22 cellular contexts compared by ENCODE assay signal in the genomic region with DNA sequence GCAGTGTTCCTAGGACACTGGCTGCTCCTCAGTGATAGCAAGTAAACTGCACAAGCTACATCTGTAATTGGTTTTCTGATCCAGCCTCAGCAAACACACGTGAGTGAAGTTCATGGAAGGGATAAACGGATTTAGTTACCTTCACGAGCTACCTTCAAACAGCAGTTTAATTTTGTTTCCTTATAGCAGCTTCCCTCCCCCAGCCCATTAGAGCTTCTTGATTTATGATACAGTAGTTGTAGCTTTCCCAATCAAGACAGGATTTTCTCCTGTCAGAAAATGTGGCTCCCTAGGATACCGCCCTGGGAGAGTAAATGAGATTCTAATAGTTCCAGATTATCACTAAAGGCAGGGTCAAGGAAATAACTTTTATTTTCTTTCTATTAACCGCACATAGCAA.
"Had no signal": no experiment of that assay in that cellular context is flagged by ENCODE, and none has a peak within 500 bp of the region (broad histone marks: within the 10 kb centered on the region; RNA-seq: fewer than 3 reads in every experiment).

No MANE protein-coding gene starts in this region.

- H3K4me3 Mint-ChIP-seq: activated CD8-positive, alpha-beta T cell treated with anti-CD3 and anti-CD28 coated beads, Interleukin-2, amount 10 ng/mL, durations not matched to agents 7 days and 5 days; activated naive CD4-positive, alpha-beta T cell treated with anti-CD3 and anti-CD28 coated beads, Interleukin-2, amount 50 U/mL, for 24 hours; brain; memory B cell; natural killer cell treated with Interleukin-12 subunit alpha and Interleukin-12 subunit beta and Interleukin-15 and Interleukin-18, amount 100 ng/mL, for 72 hours; stimulated activated effector memory CD8-positive, alpha-beta T cell treated with anti-CD3 and anti-CD28 coated beads, Interleukin-12 subunit alpha, Interleukin-12 subunit beta, amount 100 ng/mL, for 72 hours had no signal

- FAIRE-seq: endometrium, small intestine had no signal

- H3K36me3 Mint-ChIP-seq: activated naive CD4-positive, alpha-beta T cell treated with anti-CD3 and anti-CD28 coated beads, Interleukin-2, amount 50 U/mL, for 24 hours; brain; memory B cell; natural killer cell treated with Interleukin-12 subunit alpha and Interleukin-12 subunit beta and Interleukin-15 and Interleukin-18, amount 100 ng/mL, for 72 hours; stimulated activated effector memory CD8-positive, alpha-beta T cell treated with anti-CD3 and anti-CD28 coated beads, Interleukin-12 subunit alpha, Interleukin-12 subunit beta, amount 100 ng/mL, for 72 hours had no signal

- DNase-seq: activated CD4-positive, alpha-beta T cell treated with anti-CD3 and anti-CD28 coated beads for 1 hour; activated CD4-positive, alpha-beta T cell treated with anti-CD3 and anti-CD28 coated beads, Interleukin-2, amount 50 U/mL, for 1 hour; activated CD8-positive, alpha-beta T cell treated with anti-CD3 and anti-CD28 coated beads, Interleukin-2, amount 10 ng/mL, durations not matched to agents 7 days and 5 days; activated gamma-delta T cell treated with Interleukin-2 at 50 U/mL for 16 hours; aorta; effector CD4-positive, alpha-beta T cell; foreskin fibroblast; heart right ventricle; kidney glomerular epithelial cell; left ventricle myocardium superior; ovary; right lobe of liver; small intestine; stimulated activated CD4-positive, alpha-beta T cell treated with anti-CD3 and anti-CD28 coated beads, Interleukin-2, amount 100 ng/mL, for 24 hours; stomach; T-helper 9 cell had no signal

- ATAC-seq: activated CD8-positive, alpha-beta T cell treated with anti-CD3 and anti-CD28 coated beads, Interleukin-2, amount 10 ng/mL, durations not matched to agents 7 days and 5 days; heart right ventricle; left ventricle myocardium superior; natural killer cell treated with Interleukin-12 subunit alpha and Interleukin-12 subunit beta and Interleukin-15 and Interleukin-18, amount 100 ng/mL, for 72 hours; right lobe of liver; stimulated activated effector memory CD8-positive, alpha-beta T cell treated with anti-CD3 and anti-CD28 coated beads, Interleukin-12 subunit alpha, Interleukin-12 subunit beta, amount 100 ng/mL, for 72 hours had no signal

- H3K9me3 Mint-ChIP-seq: activated naive CD4-positive, alpha-beta T cell treated with anti-CD3 and anti-CD28 coated beads, Interleukin-2, amount 50 U/mL, for 24 hours; brain had no signal

- H3K27ac Mint-ChIP-seq: activated CD8-positive, alpha-beta T cell treated with anti-CD3 and anti-CD28 coated beads, Interleukin-2, amount 10 ng/mL, durations not matched to agents 7 days and 5 days; activated naive CD4-positive, alpha-beta T cell treated with anti-CD3 and anti-CD28 coated beads, Interleukin-2, amount 50 U/mL, for 24 hours; brain; memory B cell; natural killer cell treated with Interleukin-12 subunit alpha and Interleukin-12 subunit beta and Interleukin-15 and Interleukin-18, amount 100 ng/mL, for 72 hours; stimulated activated effector memory CD8-positive, alpha-beta T cell treated with anti-CD3 and anti-CD28 coated beads, Interleukin-12 subunit alpha, Interleukin-12 subunit beta, amount 100 ng/mL, for 72 hours had no signal

- H3K27me3 Mint-ChIP-seq: activated naive CD4-positive, alpha-beta T cell treated with anti-CD3 and anti-CD28 coated beads, Interleukin-2, amount 50 U/mL, for 24 hours; memory B cell; natural killer cell treated with Interleukin-12 subunit alpha and Interleukin-12 subunit beta and Interleukin-15 and Interleukin-18, amount 100 ng/mL, for 72 hours had no signal

- H3K4me1 Mint-ChIP-seq: activated naive CD4-positive, alpha-beta T cell treated with anti-CD3 and anti-CD28 coated beads, Interleukin-2, amount 50 U/mL, for 24 hours; brain; memory B cell; stimulated activated effector memory CD8-positive, alpha-beta T cell treated with anti-CD3 and anti-CD28 coated beads, Interleukin-12 subunit alpha, Interleukin-12 subunit beta, amount 100 ng/mL, for 72 hours had no signal
